8 cellular contexts compared by ENCODE assay signal in the genomic region with DNA sequence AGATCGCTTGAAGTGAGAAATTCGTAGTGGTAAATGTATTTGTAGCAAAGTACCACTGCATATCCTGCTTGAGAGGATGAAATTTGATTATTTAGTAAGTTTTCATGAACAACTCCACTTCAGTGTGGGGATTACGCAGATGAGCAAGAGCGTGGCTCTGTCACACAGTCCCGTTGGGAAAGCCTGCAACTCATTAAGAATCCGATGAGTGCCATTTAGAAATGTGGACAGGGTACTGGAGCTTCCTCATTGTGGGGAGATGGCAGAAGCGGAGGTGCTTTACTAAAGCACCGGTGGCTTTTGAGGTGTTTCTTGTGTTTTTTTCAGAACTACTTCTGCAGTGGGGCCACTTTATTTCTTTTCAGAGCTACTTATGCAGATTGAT. TPM values are rescaled to one million over a fixed set of nuclear protein-coding genes. Genes with fewer than 3 reads are reported as not detected.
DNase-seq lines count a peak whose midpoint lies in the region; ATAC-seq, FAIRE-seq and TF ChIP-seq lines count a peak whose summit lies in the region.

No MANE protein-coding gene starts in this region.

- H3K27ac ChIP-seq in right cardiac atrium (ENCODE audit: low read length) (no peak overlapping the region), upper lobe of right lung (no peak overlapping the region)

- no peaks in the 10 kb centered on the region for H3K36me3 ChIP-seq in upper lobe of right lung

- intact Hi-C loops in right cardiac atrium (cut with DNase I): loop anchor here in 1 of 4 donors (10.0 kb wide), 1 partner anchor 49 kb away; no protein-coding TSS in a partner anchor
- intact Hi-C loops in upper lobe of right lung (cut with DNase I): no loop called here

- no peak for FAIRE-seq in HTR-8/SVneo (lab: Jason Lieb, UNC)

- DNase-seq in right cardiac atrium (no peak), upper lobe of right lung (no peak), HTR-8/SVneo (ENCODE audit: insufficient read length, low spot score) (no peak), NCI-H2171 treated with DMSO at 0.1 percent for 48 hours (lab: John Stamatoyannopoulos, UW) (no peak), putamen (ENCODE audit: low spot score) (no peak)

- H3K4me1 ChIP-seq in right cardiac atrium (ENCODE audit: control insufficient read depth, insufficient read depth, low read length) (no peaks in the 10 kb centered on the region), upper lobe of right lung (peaks cover 51% of the 10 kb centered on the region)

- peak; percentile 17 for ATAC-seq in GM18868 (IDR thresholded peaks at IDR 0.05; ENCODE audit: unreplicated experiment)
- ATAC-seq in HG02588 (IDR thresholded peaks at IDR 0.05; ENCODE audit: unreplicated experiment): peak; percentile 27
- no peak for ATAC-seq in right cardiac atrium
- no peak for ATAC-seq in upper lobe of right lung

- TF ChIP-seq POLR2A in Raji (IDR thresholded peaks at IDR 0.05; ENCODE audit: insufficient read depth, low read depth, low read length): 0 out of 2 replicates have a peak, but pooled peaks have one; percentile 16

- no peaks in the 10 kb centered on the region for H3K9me3 ChIP-seq in right cardiac atrium (ENCODE audit: control insufficient read depth, low read length)
- no peaks in the 10 kb centered on the region for H3K9me3 ChIP-seq in upper lobe of right lung

- H3K4me3 ChIP-seq in right cardiac atrium (ENCODE audit: low read length): peak overlapping the region; percentile 47
- H3K4me3 ChIP-seq in upper lobe of right lung: peak overlapping the region; percentile 70

- 41% methylated on average over 8 of the region's 8 CpGs for WGBS in right cardiac atrium

- TF ChIP-seq CTCF in upper lobe of right lung (IDR thresholded peaks at IDR 0.05): no peak

- H3K27me3 ChIP-seq in right cardiac atrium (ENCODE audit: control insufficient read depth, insufficient read depth): no peaks in the 10 kb centered on the region
- no peaks in the 10 kb centered on the region for H3K27me3 ChIP-seq in upper lobe of right lung

RNA-seq across cellular contexts. Expression of a gene that starts 1.4 kb away (rescaled TPM):
- total RNA-seq in right cardiac atrium (10 to 100 TPM; 37.9 to 56.3 (median 49.1) TPM), upper lobe of right lung (131 TPM)
- polyA plus RNA-seq in right cardiac atrium: 23.8 TPM

Comparison
In these comparisons a context has a peak if more than half of its experiments do, and no peak if none do; other contexts are left out.
1. ATAC-seq: peak in GM18868 (single experiment) and HG02588 (single experiment); none in right cardiac atrium (0 of 2) and upper lobe of right lung (single experiment).